10 cellular contexts compared by ENCODE assay signal in the genomic region with DNA sequence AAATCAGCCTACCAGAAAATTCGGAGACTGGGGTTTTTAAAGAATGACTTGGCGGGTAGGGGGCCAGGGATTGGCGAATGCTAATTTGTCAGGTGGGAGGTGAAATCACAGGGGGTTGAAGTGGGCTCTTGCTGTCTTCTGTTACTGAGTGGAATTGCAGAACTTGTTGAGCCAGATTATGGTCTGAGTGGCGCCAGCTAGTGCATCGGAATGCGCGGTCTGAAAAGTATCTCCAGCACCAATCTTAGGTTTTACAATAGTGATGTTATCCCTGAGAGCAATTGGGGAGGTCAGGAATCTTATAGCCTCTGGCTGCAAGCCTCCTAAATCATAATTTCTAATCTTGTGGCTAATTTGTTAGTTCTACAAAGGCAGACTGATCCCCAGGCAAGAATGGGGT. TPM values are rescaled to one million over a fixed set of nuclear protein-coding genes. Genes with fewer than 3 reads are reported as not detected.
DNase-seq lines count a peak whose midpoint lies in the region; ATAC-seq, FAIRE-seq and TF ChIP-seq lines count a peak whose summit lies in the region.
"Had no signal": no experiment of that assay in that cellular context is flagged by ENCODE, and none has a peak within 500 bp of the region (broad histone marks: within the 10 kb centered on the region; RNA-seq: fewer than 3 reads in every experiment).

No MANE protein-coding gene starts in this region.

- H3K36me3 Mint-ChIP-seq in T-helper 2 cell treated with Interferon-gamma antibody and Interleukin-4, amounts not matched to agents 5 μg/mL and 100 μg/mL, for 36 hours (ENCODE audit: low read depth), result peaks cover 19% of the 10 kb centered on the region
- H3K36me3 Mint-ChIP-seq in activated naive CD8-positive, alpha-beta T cell treated with anti-CD3 and anti-CD28 coated beads for 36 hours, result peaks cover 9% of the 10 kb centered on the region

- H3K4me2 ChIP-seq in keratinocyte (ENCODE audit: control insufficient read depth, extremely low read depth, insufficient read depth, low read depth, low read length), result peak overlapping the region; percentile 93

- peak; percentile 71 for FAIRE-seq in keratinocyte (lab: Jason Lieb, UNC)
- no peak for FAIRE-seq in frontal cortex (lab: Jason Lieb, UNC)

- H3K36me3 ChIP-seq in keratinocyte (ENCODE audit: control insufficient read depth in 2 of 2, extremely low read depth in 1 of 2, insufficient read depth in 2 of 2, low read length in 2 of 2) (no peaks in the 10 kb centered on the region), subcutaneous abdominal adipose tissue (ENCODE audit: control insufficient read depth in 5 of 5, insufficient read depth in 5 of 5, low read length in 5 of 5) (no peaks in the 10 kb centered on the region)
- H3K36me3 ChIP-seq: tibial nerve had no signal

- H3K9ac ChIP-seq in keratinocyte (ENCODE audit: control insufficient read depth, extremely low read depth, insufficient read depth, low read length), result peak overlapping the region; percentile 97
- peak overlapping the region in 2 of 5 donors; percentile 87 to 95 for H3K9ac ChIP-seq in subcutaneous abdominal adipose tissue (ENCODE audit: low read length in 5 of 5)

- peak overlapping the region; percentile 86 for H3K27ac Mint-ChIP-seq in T-helper 2 cell treated with Interferon-gamma antibody and Interleukin-4, amounts not matched to agents 5 μg/mL and 100 μg/mL, for 36 hours
- peak overlapping the region; percentile 89 for H3K27ac Mint-ChIP-seq in activated naive CD8-positive, alpha-beta T cell treated with anti-CD3 and anti-CD28 coated beads for 36 hours

- H3K27me3 ChIP-seq in keratinocyte (ENCODE audit: control insufficient read depth, extremely low read depth, insufficient read depth, low read length) (no peaks in the 10 kb centered on the region), subcutaneous abdominal adipose tissue (ENCODE audit: control insufficient read depth in 5 of 5, insufficient read depth in 4 of 5, low read length in 5 of 5) (no peaks in the 10 kb centered on the region)
- H3K27me3 ChIP-seq: tibial nerve had no signal

- H3K9me3 ChIP-seq in keratinocyte (ENCODE audit: control insufficient read depth, low read depth, low read length) (no peaks in the 10 kb centered on the region), subcutaneous abdominal adipose tissue (ENCODE audit: control insufficient read depth in 5 of 5, low read length in 5 of 5) (peaks cover 0 to 5% (median 0%) of the 10 kb centered on the region in 5 donors)

- no peaks in the 10 kb centered on the region for H3K9me1 ChIP-seq in keratinocyte (ENCODE audit: control insufficient read depth, extremely low read depth, insufficient read depth, low read length)

- H3K9me3 Mint-ChIP-seq in T-helper 2 cell treated with Interferon-gamma antibody and Interleukin-4, amounts not matched to agents 5 μg/mL and 100 μg/mL, for 36 hours, result no peaks in the 10 kb centered on the region
- H3K9me3 Mint-ChIP-seq in activated naive CD8-positive, alpha-beta T cell treated with anti-CD3 and anti-CD28 coated beads for 36 hours, result peaks cover 5% of the 10 kb centered on the region

- H3K4me3 ChIP-seq in keratinocyte (ENCODE audit: control insufficient read depth in 2 of 3, extremely low read depth in 1 of 3, insufficient read depth in 2 of 3, low read depth in 1 of 3, low read length in 3 of 3), result peak overlapping the region in 2 of 3 experiments; percentile 82 to 95
- peak overlapping the region; percentile 80 to 100 (median 88) for H3K4me3 ChIP-seq in subcutaneous abdominal adipose tissue (ENCODE audit: low read depth in 1 of 5, low read length in 5 of 5)

- H2AFZ ChIP-seq in keratinocyte (ENCODE audit: control insufficient read depth, low read length), result peak overlapping the region; percentile 89

- no peaks in the 10 kb centered on the region for H4K20me1 ChIP-seq in keratinocyte (ENCODE audit: control insufficient read depth, extremely low read depth, insufficient read depth, low read length)

- H3K4me1 ChIP-seq in keratinocyte (ENCODE audit: control insufficient read depth, extremely low read depth, insufficient read depth, low read length) (peaks cover 14% of the 10 kb centered on the region), subcutaneous abdominal adipose tissue (ENCODE audit: control insufficient read depth in 5 of 5, insufficient read depth in 5 of 5, low read length in 5 of 5) (peaks cover 2 to 24% (median 18%) of the 10 kb centered on the region in 5 donors)

- TF ChIP-seq CTCF in keratinocyte (optimal IDR thresholded peaks at IDR 0.05 in 1 of 3, IDR thresholded peaks at IDR 0.05 in 1 of 3, conservative IDR thresholded peaks at IDR 0.05 in 1 of 3; ENCODE audit: extremely low read depth in 1 of 3, insufficient read depth in 2 of 3, low read length in 3 of 3), result peak in 1 of 3 experiments; percentile 18

- no peaks in the 10 kb centered on the region for H3K27me3 Mint-ChIP-seq in T-helper 2 cell treated with Interferon-gamma antibody and Interleukin-4, amounts not matched to agents 5 μg/mL and 100 μg/mL, for 36 hours (ENCODE audit: low read depth)
- no peaks in the 10 kb centered on the region for H3K27me3 Mint-ChIP-seq in activated naive CD8-positive, alpha-beta T cell treated with anti-CD3 and anti-CD28 coated beads for 36 hours

- DNase-seq in T-helper 2 cell treated with Interferon-gamma antibody and Interleukin-4, amounts not matched to agents 5 μg/mL and 100 μg/mL, for 36 hours (ENCODE audit: low spot score), result no peak
- DNase-seq in T-helper 2 cell, result no peak
- DNase-seq in activated naive CD8-positive, alpha-beta T cell treated with anti-CD3 and anti-CD28 coated beads for 36 hours, result no peak
- no peak for DNase-seq in keratinocyte (ENCODE audit: low read depth, low spot score)
- no peak for DNase-seq in NCI-H187 treated with DMSO at 0.1 percent for 48 hours (lab: John Stamatoyannopoulos, UW)
- DNase-seq in frontal cortex (ENCODE audit: low spot score in 2 of 2), result no peak
- DNase-seq: NCI-H1417 treated with DMSO at 0.1 percent for 48 hours had no signal

- peaks cover 28% of the 10 kb centered on the region for H3K4me1 Mint-ChIP-seq in T-helper 2 cell treated with Interferon-gamma antibody and Interleukin-4, amounts not matched to agents 5 μg/mL and 100 μg/mL, for 36 hours (ENCODE audit: low read depth)
- peaks cover 36% of the 10 kb centered on the region for H3K4me1 Mint-ChIP-seq in activated naive CD8-positive, alpha-beta T cell treated with anti-CD3 and anti-CD28 coated beads for 36 hours

- peaks cover 38% of the 10 kb centered on the region for H3K79me2 ChIP-seq in keratinocyte (ENCODE audit: control insufficient read depth, insufficient read depth, low read length)

- ATAC-seq in GM21423 (IDR thresholded peaks at IDR 0.05; ENCODE audit: unreplicated experiment), result no peak

- dilution Hi-C loops in keratinocyte (cut with MboI; ENCODE audit: extremely low pct_ligation_motif_present, low sequenced_read_pairs), result no loop called here

- H3K4me3 Mint-ChIP-seq in T-helper 2 cell treated with Interferon-gamma antibody and Interleukin-4, amounts not matched to agents 5 μg/mL and 100 μg/mL, for 36 hours, result peak overlapping the region; percentile 86
- peak overlapping the region; percentile 98 for H3K4me3 Mint-ChIP-seq in activated naive CD8-positive, alpha-beta T cell treated with anti-CD3 and anti-CD28 coated beads for 36 hours

- peak overlapping the region; percentile 88 for H3K27ac ChIP-seq in keratinocyte (ENCODE audit: control insufficient read depth, insufficient read depth, low read length)
- peak overlapping the region; percentile 87 for H3K27ac ChIP-seq in subcutaneous abdominal adipose tissue (ENCODE audit: low read depth, low read length)

RNA-seq across cellular contexts. Expression of gene RBL2, which starts 0.8 kb away (rescaled TPM):
- total RNA-seq in activated naive CD8-positive, alpha-beta T cell treated with anti-CD3 and anti-CD28 coated beads for 36 hours, result 10 to 100 TPM; 48.3 to 49.2 TPM
- 28.4 to 44.6 TPM (median 36.7 TPM) in 3 replicates for polyA plus RNA-seq in keratinocyte
- 18.0 TPM for polyA plus RNA-seq in keratinocyte (2011; ENCODE audit: low read depth)
- polyA plus RNA-seq in keratinocyte (2011; cell fraction: cytosol; rRNA removed), result 16.2 and 26.3 TPM in 2 replicates
- polyA plus RNA-seq in keratinocyte (2011; cell fraction: nucleus; rRNA removed), result 65.3 and 76.9 TPM in 2 replicates
- 17.7 and 18.7 TPM in 2 replicates for polyA plus RNA-seq in keratinocyte (2012; ENCODE audit: low replicate concordance)
- 22.9 to 40.1 TPM (median 34.6 TPM) in 3 replicates for polyA minus RNA-seq in keratinocyte
- 19.4 TPM for polyA minus RNA-seq in keratinocyte (2011; cell fraction: cytosol; rRNA and poly(A)+ RNA removed)
- 18.9 and 34.9 TPM in 2 replicates for polyA minus RNA-seq in keratinocyte (2011; cell fraction: nucleus; rRNA and poly(A)+ RNA removed)
- 88.5 TPM for total RNA-seq in frontal cortex
